ENCODE assay signal across 11 cellular contexts in genomic region chr1:118986839-118987430, GRCh38. TPM values are rescaled to one million over a fixed set of nuclear protein-coding genes. Genes with fewer than 3 reads are reported as not detected.
DNase-seq lines count a peak whose midpoint lies in the region; ATAC-seq, FAIRE-seq and TF ChIP-seq lines count a peak whose summit lies in the region.
"Had no signal": no experiment of that assay in that cellular context is flagged by ENCODE, and none has a peak within 500 bp of the region (broad histone marks: within the 10 kb centered on the region; RNA-seq: fewer than 3 reads in every experiment).

No MANE protein-coding gene starts in this region.

- DNase-seq in EL = peak; percentile 72
- DNase-seq in T-helper 17 cell = no peak
- DNase-seq in foreskin fibroblast = peak in 1 of 2 donors; percentile 72
- peak; percentile 71 for DNase-seq in sciatic nerve (ENCODE audit: low spot score)
- DNase-seq in GOT3 (lab: John Stamatoyannopoulos, UW) = no peak
- no peak for DNase-seq in H54 (ENCODE audit: insufficient read length, low spot score)
- no peak for DNase-seq in midbrain (lab: John Stamatoyannopoulos, UW)
- DNase-seq in NCI-H187 treated with DMSO at 0.1 percent for 48 hours (lab: John Stamatoyannopoulos, UW) = no peak
- DNase-seq: effector CD8-positive, alpha-beta T cell; SIG-M5; stimulated activated CD4-positive, alpha-beta T cell treated with anti-CD3 and anti-CD28 coated beads, Interleukin-2, amount 100 ng/mL, for 48 hours had no signal

- peaks cover 6% of the 10 kb centered on the region for H3K36me3 Mint-ChIP-seq in T-helper 17 cell (ENCODE audit: low read depth)

- H3K27ac Mint-ChIP-seq in T-helper 17 cell = no peak overlapping the region

- H3K4me3 ChIP-seq in foreskin fibroblast (ENCODE audit: low read depth in 1 of 2, low read length in 2 of 2) = peak overlapping the region; percentile 63 to 74

- peak overlapping the region; percentile 37 for H3K4me3 Mint-ChIP-seq in T-helper 17 cell

- no peak for TF ChIP-seq CTCF in foreskin fibroblast (IDR thresholded peaks at IDR 0.05; ENCODE audit: low read depth, low read length)

- ATAC-seq in T-helper 17 cell = no peak
- peak; percentile 31 for ATAC-seq in sciatic nerve

- TF ChIP-seq POLR2A in H54 (IDR thresholded peaks at IDR 0.05; ENCODE audit: low read depth, low read length) = no peak

- peaks cover 95% of the 10 kb centered on the region for H3K27me3 Mint-ChIP-seq in T-helper 17 cell

- intact Hi-C loops in sciatic nerve (cut with DNase I) = no loop called here

- peaks cover 2% of the 10 kb centered on the region for H3K4me1 Mint-ChIP-seq in T-helper 17 cell

- no peaks in the 10 kb centered on the region for H3K9me3 ChIP-seq in T-helper 17 cell (ENCODE audit: control insufficient read depth, low read length, poor library complexity, severe bottlenecking)

- no peak for FAIRE-seq in H54 (lab: Jason Lieb, UNC)

RNA-seq across cellular contexts. Expression of gene TBX15, which starts 1.2 kb away (rescaled TPM):
- total RNA-seq in T-helper 17 cell (not detected), sciatic nerve (12.5 TPM)

Comparison
In these comparisons a context has a peak if more than half of its experiments do, and no peak if none do; other contexts are left out.
1. DNase-seq: peak in EL (single experiment) and sciatic nerve (single experiment); none in T-helper 17 cell (0 of 3), GOT3 (single experiment), H54 (single experiment), midbrain (single experiment) and NCI-H187 treated with DMSO at 0.1 percent for 48 hours (single experiment).
2. RNA of gene TBX15, which starts 1.2 kb away (total RNA-seq): 12.5 TPM in sciatic nerve (single experiment); not detected in T-helper 17 cell; every median in the first group is over 10 times any median in the second.